Comparison of ENCODE assay signal across 8 cellular contexts in genomic region chr20:34704177-34705007, GRCh38. TPM values are rescaled to one million over a fixed set of nuclear protein-coding genes. Genes with fewer than 3 reads are reported as not detected.
A peak's percentile ranks its signal among the peaks of the same experiment; 100 is the strongest.
DNase-seq lines count a peak whose midpoint lies in the region; ATAC-seq and TF ChIP-seq lines count a peak whose summit lies in the region.

A gene with protein sequence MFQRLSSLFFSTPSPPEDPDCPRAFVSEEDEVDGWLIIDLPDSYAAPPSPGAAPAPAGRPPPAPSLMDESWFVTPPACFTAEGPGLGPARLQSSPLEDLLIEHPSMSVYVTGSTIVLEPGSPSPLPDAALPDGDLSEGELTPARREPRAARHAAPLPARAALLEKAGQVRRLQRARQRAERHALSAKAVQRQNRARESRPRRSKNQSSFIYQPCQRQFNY (plus strand): TSS chr20:34704344. CDS start chr20:34708740, 4,396 bp downstream.

- in situ Hi-C loops in IMR-90 (cut with MboI; ENCODE audit: low sequenced_read_pairs): no loop called here

- H4K91ac ChIP-seq in IMR-90 (ENCODE audit: insufficient read depth, low read depth, low read length): peak within 1 kb of the TSS; percentile 33

- dilution Hi-C loops in IMR-90 (cut with HindIII; ENCODE audit: low sequenced_read_pairs, unreplicated experiment): no loop called here

- H3K36me3 Mint-ChIP-seq in CD8-positive, alpha-beta T cell: peaks cover 8% of the 10 kb centered on the region
- H3K36me3 Mint-ChIP-seq in endothelial cell (ENCODE audit: low read depth, unreplicated experiment) (peaks cover 24% of the 10 kb centered on the region), mesothelial cell of epicardium (no peaks in the 10 kb centered on the region)

- CTCF ChIA-PET in CD8-positive, alpha-beta T cell (lab: Charles Lee): interaction anchor here (1.1 to 2.2 kb wide), 4 partner anchors 9 to 166 kb away, joined by 3 to 11 read pairs (median 4); no protein-coding TSS in a partner anchor
- CTCF ChIA-PET in IMR-90 (lab: Yijun Ruan, JAX): no interaction called here

- H3K56ac ChIP-seq in IMR-90 (ENCODE audit: extremely low read depth, insufficient read depth, low read length): peak within 1 kb of the TSS; percentile 5; the same call in 1 of the 2 replicates

- peak; percentile 53 for ATAC-seq in CD8-positive, alpha-beta T cell
- ATAC-seq in GM21423 (IDR thresholded peaks at IDR 0.05; ENCODE audit: unreplicated experiment) (peak; percentile 51), IMR-90 (ENCODE audit: low read depth) (peak; percentile 76)

- H3K9ac ChIP-seq in IMR-90 (ENCODE audit: low read depth, low read length) (peak within 1 kb of the TSS; percentile 72), OCI-LY1 (ENCODE audit: low read length) (peak within 1 kb of the TSS; percentile 74)

- no peaks in the 10 kb centered on the region for H3K79me2 ChIP-seq in OCI-LY1 (ENCODE audit: insufficient read depth, low read length)

- 0% methylated on average over 51 of the region's 82 CpGs; no CpG with 5 or more reads in 1 of the 2 experiments for WGBS in IMR-90 (ENCODE audit: extremely low coverage in 2 of 2, insufficient read length in 1 of 2), 2 experiments

- H4K20me1 ChIP-seq in IMR-90 (ENCODE audit: insufficient read depth, low read length): 0 out of 2 replicates have a peak, but pooled peaks cover 3% of the 10 kb centered on the region
- H4K20me1 ChIP-seq in OCI-LY1 (ENCODE audit: insufficient read depth, low read length): no peaks in the 10 kb centered on the region

- no peaks in the 10 kb centered on the region for H3K36me3 ChIP-seq in CD8-positive, alpha-beta T cell (ENCODE audit: insufficient read depth, low read length)
- no peaks in the 10 kb centered on the region for H3K36me3 ChIP-seq in IMR-90 (ENCODE audit: control insufficient read depth, insufficient read depth, low read length)
- H3K36me3 ChIP-seq in OCI-LY1 (ENCODE audit: insufficient read depth, low read length): no peaks in the 10 kb centered on the region

- H3K79me1 ChIP-seq in IMR-90 (ENCODE audit: low read depth in 1 of 2, low read length in 2 of 2): peaks cover 0 to 33% of the 10 kb centered on the region in 2 experiments; a peak in 2 of 4 replicates

- H3K4me1 ChIP-seq in CD8-positive, alpha-beta T cell (ENCODE audit: insufficient read depth, low read length): peaks cover 14% of the 10 kb centered on the region
- H3K4me1 ChIP-seq in IMR-90 (ENCODE audit: control insufficient read depth, insufficient read depth, low read length) (peaks cover 8% of the 10 kb centered on the region), OCI-LY1 (ENCODE audit: insufficient read depth, low read length, severe bottlenecking) (peaks cover 22% of the 10 kb centered on the region)

- peak within 1 kb of the TSS; percentile 75 for H3K4ac ChIP-seq in IMR-90 (ENCODE audit: low read depth, low read length)

- H2BK20ac ChIP-seq in IMR-90 (ENCODE audit: low read depth, low read length): peak within 1 kb of the TSS; percentile 9; the same call in 1 of the 2 replicates

- peak within 1 kb of the TSS; percentile 23; the same call in 1 of the 2 replicates for H2BK120ac ChIP-seq in IMR-90 (ENCODE audit: low read depth, low read length)

- H3K23ac ChIP-seq in IMR-90 (ENCODE audit: low read depth, low read length): peak within 1 kb of the TSS; percentile 92

- no peaks in the 10 kb centered on the region for H3K9me2 ChIP-seq in OCI-LY1 (ENCODE audit: low read depth, low read length)

- peaks cover 9% of the 10 kb centered on the region; the same call in 1 of the 2 replicates for H3K9me1 ChIP-seq in IMR-90 (ENCODE audit: insufficient read depth, low read length)

- peak; percentile 96 for TF ChIP-seq POLR2A in IMR-90 (IDR thresholded peaks at IDR 0.05; ENCODE audit: low read depth, low read length)

- peak within 1 kb of the TSS; percentile 93 for H3K4me3 Mint-ChIP-seq in CD8-positive, alpha-beta T cell
- H3K4me3 Mint-ChIP-seq in endothelial cell (ENCODE audit: unreplicated experiment) (peak within 1 kb of the TSS; percentile 99), mesothelial cell of epicardium (peak within 1 kb of the TSS; percentile 95)

- BruUV-seq in IMR-90 (replicated peaks; lab: Mats Ljungman, UMichigan): TSS peak; percentile 45

- no peak for TF ChIP-seq RAD21 in IMR-90 (IDR thresholded peaks at IDR 0.05; ENCODE audit: low read length)

- peak within 1 kb of the TSS; percentile 43 for H2BK5ac ChIP-seq in IMR-90 (ENCODE audit: low read depth, low read length, poor library complexity, severe bottlenecking)

- H2AFZ ChIP-seq in IMR-90 (replicated peaks; ENCODE audit: low read length, poor library complexity) (peak within 1 kb of the TSS; percentile 96), OCI-LY1 (ENCODE audit: low read length) (peak within 1 kb of the TSS; percentile 75; the same call in 1 of the 2 replicates)

- H3K27ac Mint-ChIP-seq in CD8-positive, alpha-beta T cell: peak within 1 kb of the TSS; percentile 95
- H3K27ac Mint-ChIP-seq in endothelial cell (ENCODE audit: unreplicated experiment) (peak within 1 kb of the TSS; percentile 98), mesothelial cell of epicardium (peak within 1 kb of the TSS; percentile 96)

- peak within 1 kb of the TSS; percentile 37; the same call in 1 of the 3 replicates for H2BK15ac ChIP-seq in IMR-90 (ENCODE audit: low read depth, low read length)

- H3K4me2 ChIP-seq in IMR-90 (ENCODE audit: low read depth, low read length): peak within 1 kb of the TSS; percentile 86
- H3K4me2 ChIP-seq in OCI-LY1 (ENCODE audit: low read length): peak within 1 kb of the TSS; percentile 92

- H3K9me3 Mint-ChIP-seq in CD8-positive, alpha-beta T cell: no peaks in the 10 kb centered on the region
- H3K9me3 Mint-ChIP-seq in endothelial cell (ENCODE audit: unreplicated experiment) (no peaks in the 10 kb centered on the region), mesothelial cell of epicardium (no peaks in the 10 kb centered on the region)

- POLR2A ChIA-PET in CD8-positive, alpha-beta T cell (lab: Charles Lee): interaction anchor here (1.5 to 2.3 kb wide), 2 partner anchors 27 to 31 kb away, joined by 4 to 8 read pairs; partner anchors contain the start of gene PIGU
- POLR2A ChIA-PET in IMR-90 (lab: Charles Lee; ENCODE audit: unreplicated experiment): interaction anchor here (0.6 to 1.1 kb wide), 4 partner anchors 10 to 104 kb away, joined by 3 to 6 read pairs (median 3); no protein-coding TSS in a partner anchor

- no peak for TF ChIP-seq CTCF in CD8-positive, alpha-beta T cell (IDR thresholded peaks at IDR 0.05)
- no peak for TF ChIP-seq CTCF in IMR-90 (conservative IDR thresholded peaks at IDR 0.05; ENCODE audit: low read depth, low read length)
- TF ChIP-seq CTCF in OCI-LY1 (IDR thresholded peaks at IDR 0.05; ENCODE audit: low read length): no peak
- TF ChIP-seq CTCF in endothelial cell (IDR thresholded peaks at IDR 0.05; ENCODE audit: unreplicated experiment): peak; percentile 17
- no peak for TF ChIP-seq CTCF in mesothelial cell of epicardium (IDR thresholded peaks at IDR 0.05; ENCODE audit: unreplicated experiment)

- H3K18ac ChIP-seq in IMR-90 (ENCODE audit: low read depth, low read length): peak within 1 kb of the TSS; percentile 38

- H2AK5ac ChIP-seq in IMR-90 (ENCODE audit: low read depth, low read length): peak within 1 kb of the TSS; percentile 72; the same call in 1 of the 2 replicates

- peak within 1 kb of the TSS; percentile 96 for H3K4me3 ChIP-seq in CD8-positive, alpha-beta T cell (ENCODE audit: low read depth, low read length)
- H3K4me3 ChIP-seq in IMR-90 (ENCODE audit: insufficient read depth, low read depth, low read length): peak within 1 kb of the TSS; percentile 69
- peak within 1 kb of the TSS; percentile 80 for H3K4me3 ChIP-seq in OCI-LY1 (ENCODE audit: low read depth, low read length, poor library complexity, severe bottlenecking)

- peak within 1 kb of the TSS; percentile 4 for H4K5ac ChIP-seq in IMR-90 (ENCODE audit: low read depth, low read length)

- DNase-seq in CD8-positive, alpha-beta T cell: peak; percentile 71 to 93 (median 85)
- peak; percentile 91 for DNase-seq in IMR-90
- peak; percentile 75 for DNase-seq in activated T-cell treated with anti-CD3 and anti-CD28 coated beads for 1 hour (ENCODE audit: low read depth)
- peak; percentile 85 for DNase-seq in endothelial cell (ENCODE audit: low spot score)
- peak; percentile 74 to 87 for DNase-seq in mesothelial cell of epicardium (ENCODE audit: low spot score in 2 of 2, unreplicated experiment in 2 of 2)
- peak; percentile 42 for DNase-seq in stimulated activated CD8-positive, alpha-beta memory T cell treated with anti-CD3 and anti-CD28 coated beads, Interleukin-15, amount 100 ng/mL, for 24 hours (ENCODE audit: low read depth)

- H3F3A ChIP-seq in OCI-LY1 (ENCODE audit: insufficient read depth, low read length): no peaks in the 10 kb centered on the region

- peaks cover 22% of the 10 kb centered on the region for H3K4me1 Mint-ChIP-seq in CD8-positive, alpha-beta T cell (ENCODE audit: low read depth)
- peaks cover 49% of the 10 kb centered on the region for H3K4me1 Mint-ChIP-seq in endothelial cell (ENCODE audit: unreplicated experiment)
- H3K4me1 Mint-ChIP-seq in mesothelial cell of epicardium: peaks cover 15% of the 10 kb centered on the region

- peak within 1 kb of the TSS; percentile 22 to 84; a peak in 3 of 4 replicates for H4K8ac ChIP-seq in IMR-90 (ENCODE audit: low read depth in 2 of 2, low read length in 2 of 2)

- peak within 1 kb of the TSS; percentile 96 for H3K27ac ChIP-seq in CD8-positive, alpha-beta T cell (ENCODE audit: low read depth, low read length)
- H3K27ac ChIP-seq in IMR-90 (ENCODE audit: insufficient read depth, low read length): peak within 1 kb of the TSS; percentile 56
- H3K27ac ChIP-seq in OCI-LY1 (ENCODE audit: low read depth, low read length, poor library complexity, severe bottlenecking): peak within 1 kb of the TSS; percentile 62

- intact Hi-C loops in CD8-positive, alpha-beta T cell (cut with DNase I, micrococcal nuclease): loop anchor here (1.0 to 10.0 kb wide), 6 partner anchors 27 to 710 kb away; partner anchors contain the start of genes AHCY (in 2 of the 2), MAP1LC3A (in 2 of the 2), PIGU (in 2 of the 2) and DYNLRB1 (in 1 of the 2)
- intact Hi-C loops in IMR-90 (cut with micrococcal nuclease): loop anchor here (5.0 kb wide), 4 partner anchors 63 to 392 kb away; partner anchors contain the start of gene MAP1LC3A

- no peaks in the 10 kb centered on the region for H3K9me3 ChIP-seq in CD8-positive, alpha-beta T cell (ENCODE audit: low read length)
- no peaks in the 10 kb centered on the region for H3K9me3 ChIP-seq in IMR-90 (ENCODE audit: control insufficient read depth, insufficient read depth, low read length)
- H3K9me3 ChIP-seq in OCI-LY1 (ENCODE audit: low read length): no peaks in the 10 kb centered on the region

- peak within 1 kb of the TSS; percentile 89 for H2AK9ac ChIP-seq in IMR-90 (replicated peaks; ENCODE audit: low read depth, low read length, poor library complexity)

- H3K27me3 Mint-ChIP-seq in CD8-positive, alpha-beta T cell (ENCODE audit: low read depth): peaks cover 8% of the 10 kb centered on the region
- H3K27me3 Mint-ChIP-seq in endothelial cell (ENCODE audit: unreplicated experiment): peaks cover 14% of the 10 kb centered on the region
- peaks cover 4% of the 10 kb centered on the region for H3K27me3 Mint-ChIP-seq in mesothelial cell of epicardium (ENCODE audit: low read depth)

- no peaks in the 10 kb centered on the region for H3K27me3 ChIP-seq in CD8-positive, alpha-beta T cell (ENCODE audit: insufficient read depth, low read length)
- H3K27me3 ChIP-seq in IMR-90 (ENCODE audit: control insufficient read depth, insufficient read depth, low read length): no peaks in the 10 kb centered on the region
- no peaks in the 10 kb centered on the region for H3K27me3 ChIP-seq in OCI-LY1 (ENCODE audit: insufficient read depth, low read length)

- H3K14ac ChIP-seq in IMR-90 (replicated peaks; ENCODE audit: low read depth, low read length): peak within 1 kb of the TSS; percentile 85

RNA-seq across cellular contexts. Expression of the gene that starts here (rescaled TPM):
- 100 to 1,000 TPM; 101 to 103 TPM for total RNA-seq in CD8-positive, alpha-beta T cell
- 1.1 and 1.3 TPM in 2 replicates for total RNA-seq in IMR-90 (2012; rRNA removed)
- polyA plus RNA-seq in IMR-90 (2012; rRNA removed): 6.8 and 7.4 TPM in 2 replicates
- 4.7 and 5.8 TPM in 2 replicates for polyA plus RNA-seq in IMR-90 (2012; cell fraction: cytosol; rRNA removed)
- polyA plus RNA-seq in IMR-90 (2012; cell fraction: nucleus; rRNA removed; ENCODE audit: low replicate concordance): 19.6 and 42.6 TPM in 2 replicates
- 68.5 TPM for total RNA-seq in endothelial cell (ENCODE audit: unreplicated experiment)
- total RNA-seq in mesothelial cell of epicardium: 11.8 to 13.1 TPM (median 12.0 TPM) in 3 replicates

Comparison
In these comparisons a context has a peak if more than half of its experiments do, and no peak if none do; other contexts are left out.
1. Peak in every context shown above with its lines: DNase-seq, ATAC-seq, H3K4me3 ChIP-seq and H3K27ac ChIP-seq.